8 cellular contexts compared by ENCODE assay signal in the genomic region with DNA sequence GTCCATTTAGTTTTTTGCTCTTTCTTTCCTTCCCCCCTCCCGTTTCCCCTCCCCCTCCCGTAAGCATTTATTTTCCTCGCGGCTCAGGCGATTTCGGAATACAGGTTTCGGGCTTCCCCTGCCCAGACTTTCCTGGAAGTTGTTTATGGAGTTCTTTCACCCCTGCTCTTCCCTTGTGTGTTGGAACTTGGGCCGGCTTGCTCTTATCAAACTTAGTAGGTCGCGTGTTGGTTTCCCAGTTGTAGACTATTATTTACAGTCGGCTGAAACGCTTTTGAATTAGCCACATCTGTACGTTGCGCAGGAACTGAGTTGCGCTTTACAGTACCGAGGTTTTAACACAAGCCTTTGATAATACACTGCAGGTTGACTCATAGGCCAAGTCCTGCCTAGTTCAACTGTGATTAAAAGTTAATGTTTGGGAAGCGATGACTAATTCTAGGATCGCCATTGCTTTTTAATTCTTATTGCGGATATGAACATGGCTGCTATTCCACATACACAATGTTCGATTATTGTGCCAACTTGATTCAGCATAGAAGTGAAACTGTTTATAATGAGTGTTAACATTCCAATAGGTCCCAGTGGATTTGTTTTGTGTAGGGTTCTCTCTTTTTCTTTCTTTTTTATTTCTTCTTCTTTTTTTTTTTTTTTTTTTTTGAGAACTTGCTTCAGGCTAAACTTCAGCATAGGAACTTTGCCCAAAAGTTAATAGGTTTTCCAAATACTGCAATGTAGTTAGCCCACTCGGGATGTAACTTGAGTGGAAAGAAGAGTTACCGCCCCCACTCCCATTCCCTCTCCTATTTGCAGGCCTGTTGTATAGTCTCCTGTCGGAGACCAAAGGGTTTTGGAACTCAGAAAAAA. TPM values are rescaled to one million over a fixed set of nuclear protein-coding genes. Genes with fewer than 3 reads are reported as not detected.
DNase-seq lines count a peak whose midpoint lies in the region; TF ChIP-seq lines count a peak whose summit lies in the region.

No MANE protein-coding gene starts in this region.

- H3K27ac ChIP-seq in liver (ENCODE audit: low read depth in 1 of 2, low read length in 2 of 2) (peak overlapping the region; percentile 85 to 98), suprapubic skin (peak overlapping the region; percentile 100)

- H3K9me3 ChIP-seq in liver (ENCODE audit: control insufficient read depth in 4 of 4, low read length in 3 of 4): no peaks in the 10 kb centered on the region
- H3K9me3 ChIP-seq in suprapubic skin: no peaks in the 10 kb centered on the region

- DNase-seq in GM10266 (ENCODE audit: extremely low spot score): peak; percentile 15
- peak; percentile 3 for DNase-seq in SK-N-DZ (ENCODE audit: low spot score)
- peak; percentile 51 for DNase-seq in dedifferentiated amniotic fluid mesenchymal stem cell (ENCODE audit: extremely low spot score)
- no peak for DNase-seq in suprapubic skin (ENCODE audit: low spot score in 2 of 2)
- DNase-seq in NCI-H1048 (lab: John Stamatoyannopoulos, UW): no peak
- no peak for DNase-seq in effector CD8-positive, alpha-beta T cell (lab: John Stamatoyannopoulos, UW)
- DNase-seq in NK-92 treated with Interleukin-12 subunit alpha and Interleukin-12 subunit beta, amount 100 ng/mL, for 24 hours (lab: John Stamatoyannopoulos, UW): no peak

- TF ChIP-seq CTCF in GM10266 (IDR thresholded peaks at IDR 0.05; ENCODE audit: control insufficient read depth, insufficient read depth, low read depth, missing control alignments) (no peak), liver (IDR thresholded peaks at IDR 0.05; ENCODE audit: low read depth, low read length, missing input control) (no peak), suprapubic skin (IDR thresholded peaks at IDR 0.05) (no peak)

- H3K4me3 ChIP-seq in liver (ENCODE audit: low read depth in 1 of 3, low read length in 3 of 3) (peak overlapping the region; percentile 82 to 100 (median 87)), suprapubic skin (peak overlapping the region; percentile 96)

- H3K9ac ChIP-seq in liver (ENCODE audit: low read depth in 1 of 2, low read length in 2 of 2): peak overlapping the region; percentile 35 to 81

- WGBS in liver: 3% methylated on average over 23 of the region's 23 CpGs
- WGBS in suprapubic skin: 4% methylated on average over 23 of the region's 23 CpGs

- TF ChIP-seq RAD21 in liver (IDR thresholded peaks at IDR 0.05): no peak

- H3K4me1 ChIP-seq in liver (ENCODE audit: control insufficient read depth in 4 of 4, insufficient read depth in 4 of 4, low read length in 3 of 4) (peaks cover 0 to 20% (median 10%) of the 10 kb centered on the region in 4 donors), suprapubic skin (peaks cover 51% of the 10 kb centered on the region)

- H3K27me3 ChIP-seq in liver (ENCODE audit: control insufficient read depth in 4 of 4, insufficient read depth in 4 of 4, low read length in 3 of 4) (no peaks in the 10 kb centered on the region), suprapubic skin (no peaks in the 10 kb centered on the region)

- H3K36me3 ChIP-seq in liver (ENCODE audit: control insufficient read depth in 4 of 4, insufficient read depth in 3 of 4, low read depth in 1 of 4, low read length in 3 of 4) (no peaks in the 10 kb centered on the region), suprapubic skin (no peaks in the 10 kb centered on the region)

- no peak for TF ChIP-seq EP300 in suprapubic skin (IDR thresholded peaks at IDR 0.05)

- TF ChIP-seq POLR2A in suprapubic skin (IDR thresholded peaks at IDR 0.05): no peak

TF ChIP-seq in liver, 16 proteins besides CTCF, POLR2A, EP300 and RAD21:
- TF ChIP-seq JUND (IDR thresholded peaks at IDR 0.05) (peak; percentile 51 to 72), NR2F2 (IDR thresholded peaks at IDR 0.05) (peak; percentile 19), TAF1 (conservative IDR thresholded peaks at IDR 0.05) (peak; percentile 35), SP1 (IDR thresholded peaks at IDR 0.05) (peak; percentile 66), EGR1 (IDR thresholded peaks at IDR 0.05; ENCODE audit: low read depth in 2 of 2) (peak; percentile 4 to 64), HNF4A (conservative IDR thresholded peaks at IDR 0.05) (peak; percentile 29 to 41), GABPA (IDR thresholded peaks at IDR 0.05 in 1 of 2, conservative IDR thresholded peaks at IDR 0.05 in 1 of 2) (no peak), HNF4G (IDR thresholded peaks at IDR 0.05) (no peak), RXRA (IDR thresholded peaks at IDR 0.05) (peak; percentile 66 to 67), YY1 (IDR thresholded peaks at IDR 0.05) (peak; percentile 85)
- TF ChIP-seq, protein P1, sequence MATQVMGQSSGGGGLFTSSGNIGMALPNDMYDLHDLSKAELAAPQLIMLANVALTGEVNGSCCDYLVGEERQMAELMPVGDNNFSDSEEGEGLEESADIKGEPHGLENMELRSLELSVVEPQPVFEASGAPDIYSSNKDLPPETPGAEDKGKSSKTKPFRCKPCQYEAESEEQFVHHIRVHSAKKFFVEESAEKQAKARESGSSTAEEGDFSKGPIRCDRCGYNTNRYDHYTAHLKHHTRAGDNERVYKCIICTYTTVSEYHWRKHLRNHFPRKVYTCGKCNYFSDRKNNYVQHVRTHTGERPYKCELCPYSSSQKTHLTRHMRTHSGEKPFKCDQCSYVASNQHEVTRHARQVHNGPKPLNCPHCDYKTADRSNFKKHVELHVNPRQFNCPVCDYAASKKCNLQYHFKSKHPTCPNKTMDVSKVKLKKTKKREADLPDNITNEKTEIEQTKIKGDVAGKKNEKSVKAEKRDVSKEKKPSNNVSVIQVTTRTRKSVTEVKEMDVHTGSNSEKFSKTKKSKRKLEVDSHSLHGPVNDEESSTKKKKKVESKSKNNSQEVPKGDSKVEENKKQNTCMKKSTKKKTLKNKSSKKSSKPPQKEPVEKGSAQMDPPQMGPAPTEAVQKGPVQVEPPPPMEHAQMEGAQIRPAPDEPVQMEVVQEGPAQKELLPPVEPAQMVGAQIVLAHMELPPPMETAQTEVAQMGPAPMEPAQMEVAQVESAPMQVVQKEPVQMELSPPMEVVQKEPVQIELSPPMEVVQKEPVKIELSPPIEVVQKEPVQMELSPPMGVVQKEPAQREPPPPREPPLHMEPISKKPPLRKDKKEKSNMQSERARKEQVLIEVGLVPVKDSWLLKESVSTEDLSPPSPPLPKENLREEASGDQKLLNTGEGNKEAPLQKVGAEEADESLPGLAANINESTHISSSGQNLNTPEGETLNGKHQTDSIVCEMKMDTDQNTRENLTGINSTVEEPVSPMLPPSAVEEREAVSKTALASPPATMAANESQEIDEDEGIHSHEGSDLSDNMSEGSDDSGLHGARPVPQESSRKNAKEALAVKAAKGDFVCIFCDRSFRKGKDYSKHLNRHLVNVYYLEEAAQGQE (IDR thresholded peaks at IDR 0.05): no peak
- TF ChIP-seq, protein P2, sequence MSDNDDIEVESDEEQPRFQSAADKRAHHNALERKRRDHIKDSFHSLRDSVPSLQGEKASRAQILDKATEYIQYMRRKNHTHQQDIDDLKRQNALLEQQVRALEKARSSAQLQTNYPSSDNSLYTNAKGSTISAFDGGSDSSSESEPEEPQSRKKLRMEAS (IDR thresholded peaks at IDR 0.05): peak; percentile 75
- TF ChIP-seq, protein P3, sequence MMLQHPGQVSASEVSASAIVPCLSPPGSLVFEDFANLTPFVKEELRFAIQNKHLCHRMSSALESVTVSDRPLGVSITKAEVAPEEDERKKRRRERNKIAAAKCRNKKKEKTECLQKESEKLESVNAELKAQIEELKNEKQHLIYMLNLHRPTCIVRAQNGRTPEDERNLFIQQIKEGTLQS (IDR thresholded peaks at IDR 0.05): peak; percentile 42
- TF ChIP-seq, protein P4, sequence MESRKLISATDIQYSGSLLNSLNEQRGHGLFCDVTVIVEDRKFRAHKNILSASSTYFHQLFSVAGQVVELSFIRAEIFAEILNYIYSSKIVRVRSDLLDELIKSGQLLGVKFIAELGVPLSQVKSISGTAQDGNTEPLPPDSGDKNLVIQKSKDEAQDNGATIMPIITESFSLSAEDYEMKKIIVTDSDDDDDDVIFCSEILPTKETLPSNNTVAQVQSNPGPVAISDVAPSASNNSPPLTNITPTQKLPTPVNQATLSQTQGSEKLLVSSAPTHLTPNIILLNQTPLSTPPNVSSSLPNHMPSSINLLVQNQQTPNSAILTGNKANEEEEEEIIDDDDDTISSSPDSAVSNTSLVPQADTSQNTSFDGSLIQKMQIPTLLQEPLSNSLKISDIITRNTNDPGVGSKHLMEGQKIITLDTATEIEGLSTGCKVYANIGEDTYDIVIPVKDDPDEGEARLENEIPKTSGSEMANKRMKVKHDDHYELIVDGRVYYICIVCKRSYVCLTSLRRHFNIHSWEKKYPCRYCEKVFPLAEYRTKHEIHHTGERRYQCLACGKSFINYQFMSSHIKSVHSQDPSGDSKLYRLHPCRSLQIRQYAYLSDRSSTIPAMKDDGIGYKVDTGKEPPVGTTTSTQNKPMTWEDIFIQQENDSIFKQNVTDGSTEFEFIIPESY (IDR thresholded peaks at IDR 0.05): no peak
TF ChIP-seq in liver: peak in this region for 10.

RNA-seq across cellular contexts. Expression of a gene that starts 1.8 kb away (rescaled TPM):
- 1.8 and 2.3 TPM in 2 replicates for polyA plus RNA-seq in SK-N-DZ (2014; cell fraction: cytosol; rRNA removed)
- 0.50 and 0.91 TPM in 2 replicates for polyA plus RNA-seq in SK-N-DZ (2014; cell fraction: nucleus; rRNA removed)
- total RNA-seq in liver: 10 to 100 TPM; 17.6 to 65.6 TPM
- 10 to 100 TPM in 1 of 2 donors, 1 to 10 TPM in 1; 3.7 to 19.1 TPM for polyA plus RNA-seq in liver
- 100 to 1,000 TPM; 226 to 310 (median 252) TPM for total RNA-seq in suprapubic skin

Comparison
In these comparisons a context has a peak if more than half of its experiments do, and no peak if none do; other contexts are left out.
1. DNase-seq: peak in GM10266 (single experiment), SK-N-DZ (single experiment) and dedifferentiated amniotic fluid mesenchymal stem cell (single experiment); none in suprapubic skin (0 of 2), NCI-H1048 (single experiment), effector CD8-positive, alpha-beta T cell (single experiment) and NK-92 treated with Interleukin-12 subunit alpha and Interleukin-12 subunit beta, amount 100 ng/mL, for 24 hours (single experiment).